Comparison of ENCODE assay signal across 23 cellular contexts in the genomic region with DNA sequence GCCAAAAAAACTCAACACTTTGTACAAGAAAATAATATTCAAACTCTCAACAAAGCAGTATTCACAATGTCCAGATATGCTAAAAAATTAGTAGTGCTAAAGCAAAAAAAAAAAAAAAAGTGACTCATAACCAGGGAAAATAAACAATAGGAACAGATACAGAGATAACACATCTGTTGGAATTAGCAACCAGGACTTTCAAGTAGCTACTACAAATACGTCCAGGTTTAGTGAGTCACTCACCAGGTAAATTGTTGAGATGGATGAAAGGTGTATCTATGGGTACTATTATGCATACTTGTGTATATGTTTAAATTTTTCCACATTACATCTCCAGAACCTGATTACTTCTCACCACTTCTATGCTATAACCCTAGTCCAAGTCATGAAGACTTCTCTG.
A peak's percentile ranks its signal among the peaks of the same experiment; 100 is the strongest.
DNase-seq lines count a peak whose midpoint lies in the region; ATAC-seq, FAIRE-seq and TF ChIP-seq lines count a peak whose summit lies in the region.
"Had no signal": no experiment of that assay in that cellular context is flagged by ENCODE, and none has a peak within 500 bp of the region (broad histone marks: within the 10 kb centered on the region; RNA-seq: fewer than 3 reads in every experiment).

No MANE protein-coding gene starts in this region.

- in situ Hi-C loops in Caki2 (cut with HindIII; ENCODE audit: low pct_unique_long_range_greater_than_20kb, low sequenced_read_pairs) = no loop called here
- in situ Hi-C loops in mammary epithelial cell (cut with MboI; ENCODE audit: low sequenced_read_pairs in 2 of 2) = no loop called here

- H4K20me1 ChIP-seq in mammary epithelial cell (ENCODE audit: insufficient read depth, low read length) = no peaks in the 10 kb centered on the region

- H2AFZ ChIP-seq in mammary epithelial cell (ENCODE audit: low read depth, low read length) = no peak overlapping the region
- H2AFZ ChIP-seq: GM23338 had no signal

- no peak overlapping the region for H3K4me3 ChIP-seq in mammary epithelial cell (replicated peaks in 1 of 3; ENCODE audit: insufficient read depth in 1 of 3, low read depth in 2 of 3, low read length in 3 of 3)
- no peak overlapping the region for H3K4me3 ChIP-seq in lung
- H3K4me3 ChIP-seq: GM23338, HAP-1, Peyer's patch had no signal

- H3K9ac ChIP-seq in mammary epithelial cell (ENCODE audit: insufficient read depth, low read length) = no peak overlapping the region
- H3K9ac ChIP-seq: SK-N-SH had no signal

- H3K27me3 ChIP-seq in mammary epithelial cell (ENCODE audit: insufficient read depth, low read length) = peaks cover 10% of the 10 kb centered on the region
- H3K27me3 ChIP-seq in lung (ENCODE audit: control insufficient read depth, insufficient read depth) = no peaks in the 10 kb centered on the region
- H3K27me3 ChIP-seq: Peyer's patch had no signal

- H3K4me1 ChIP-seq in mammary epithelial cell (ENCODE audit: insufficient read depth, low read length) (no peaks in the 10 kb centered on the region), lung (ENCODE audit: control insufficient read depth in 2 of 2, insufficient read depth in 2 of 2, low read length in 2 of 2) (no peaks in the 10 kb centered on the region)
- H3K4me1 ChIP-seq: HAP-1, Peyer's patch had no signal

- H3K27ac ChIP-seq in mammary epithelial cell (ENCODE audit: insufficient read depth, low read depth, low read length) (no peak overlapping the region), lung (ENCODE audit: low read depth in 1 of 2, low read length in 1 of 2) (no peak overlapping the region)
- H3K27ac ChIP-seq: Peyer's patch had no signal

- dilution Hi-C loops in mammary epithelial cell (cut with HindIII; ENCODE audit: low sequenced_read_pairs) = no loop called here

- H3K79me2 ChIP-seq in mammary epithelial cell (ENCODE audit: insufficient read depth, low read length) = no peaks in the 10 kb centered on the region

- peak; percentile 23 for DNase-seq in Caki2 (ENCODE audit: low read depth)
- DNase-seq in LoVo (ENCODE audit: low spot score) = peak; percentile 55
- peak; percentile 34 for DNase-seq in mammary epithelial cell
- DNase-seq in lung (ENCODE audit: low spot score) = no peak
- DNase-seq in GOT3 (lab: John Stamatoyannopoulos, UW) = no peak
- no peak for DNase-seq in RCC 7860 (ENCODE audit: low spot score)
- no peak for DNase-seq in DMS 273 (lab: John Stamatoyannopoulos, UW; ENCODE audit: unreplicated experiment)
- DNase-seq: DMS53, HFFc6, KG1, NCI-H1092 treated with DMSO at 0.1 percent for 48 hours, NCI-H1436, NCI-H187, NCI-H2081 treated with DMSO at 0.1 percent for 48 hours, NCI-H2171, NCI-H226, NCI-H510A, NCI-H69, Peyer's patch, SK-N-SH had no signal

- intact Hi-C loops in mammary epithelial cell (cut with micrococcal nuclease) = no loop called here

- no peaks in the 10 kb centered on the region for H3K9me3 ChIP-seq in mammary epithelial cell (replicated peaks; ENCODE audit: insufficient read depth, low read length)
- peaks cover 0 to 2% of the 10 kb centered on the region in 2 donors for H3K9me3 ChIP-seq in lung (ENCODE audit: control insufficient read depth in 2 of 2, insufficient read depth in 1 of 2, low read length in 1 of 2)
- H3K9me3 ChIP-seq: HAP-1, Peyer's patch, SK-N-SH had no signal

- peak; percentile 41 for ATAC-seq in lung (ENCODE audit: insufficient read depth, low FRiP score)
- ATAC-seq: GM23338 had no signal

- 0% methylated on average over 1 of the region's 1 CpG for WGBS in mammary epithelial cell (ENCODE audit: low coverage, missing lambda C conversion rate)
- 57 to 91% methylated on average over 1 of the region's 1 CpG for WGBS in lung, 2 donors

- no TSS peak for BruUV-seq in mammary epithelial cell (replicated peaks; lab: Mats Ljungman, UMichigan)

- no peak for FAIRE-seq in RCC 7860 (lab: Jason Lieb, UNC)
- FAIRE-seq: G401.6 had no signal

- H3K36me3 ChIP-seq in mammary epithelial cell (ENCODE audit: insufficient read depth, low read length) = no peaks in the 10 kb centered on the region
- no peaks in the 10 kb centered on the region for H3K36me3 ChIP-seq in lung (ENCODE audit: control insufficient read depth in 2 of 2, insufficient read depth in 2 of 2, low read length in 2 of 2)
- H3K36me3 ChIP-seq: HAP-1, Peyer's patch had no signal

- CTCF ChIA-PET in mammary epithelial cell (lab: Charles Lee; ENCODE audit: low non-redundant PET) = no interaction called here

- H3K4me2 ChIP-seq in mammary epithelial cell (ENCODE audit: insufficient read depth, low read depth, low read length) = no peak overlapping the region
- H3K4me2 ChIP-seq: GM23338, SK-N-SH had no signal

- no peak for TF ChIP-seq CTCF in mammary epithelial cell (conservative IDR thresholded peaks at IDR 0.05 in 1 of 2, IDR thresholded peaks at IDR 0.05 in 1 of 2; ENCODE audit: extremely low read depth in 1 of 2, insufficient read depth in 1 of 2, low read depth in 1 of 2, low read length in 2 of 2)
- TF ChIP-seq CTCF in lung (IDR thresholded peaks at IDR 0.05; ENCODE audit: control extremely low read depth, extremely low read depth) = no peak

Comparison
In these comparisons a context has a peak if more than half of its experiments do, and no peak if none do; other contexts are left out.
1. DNase-seq: peak in Caki2 (single experiment), LoVo (single experiment) and mammary epithelial cell (single experiment); none in lung (single experiment), GOT3 (single experiment), RCC 7860 (single experiment) and DMS 273 (single experiment).